16 cellular contexts compared by ENCODE assay signal in genomic region chr9:125850231-125850630, GRCh38.
DNase-seq lines count a peak whose midpoint lies in the region; ATAC-seq, FAIRE-seq and TF ChIP-seq lines count a peak whose summit lies in the region.
"Had no signal": no experiment of that assay in that cellular context is flagged by ENCODE, and none has a peak within 500 bp of the region (broad histone marks: within the 10 kb centered on the region; RNA-seq: fewer than 3 reads in every experiment).

No MANE protein-coding gene starts in this region.

- DNase-seq in HepG2 (ENCODE audit: low spot score) (no peak), right lobe of liver (no peak), NCI-H1694 treated with DMSO at 0.1 percent for 48 hours (lab: John Stamatoyannopoulos, UW) (peak; percentile 26), K562 (ENCODE audit: extremely low read depth in 1 of 4, low spot score in 3 of 4) (no peak), posterior vena cava (ENCODE audit: low spot score) (no peak)
- DNase-seq: BE2C; CD4-positive, alpha-beta memory T cell; GOT3; HCEC 1CT; HFFc6; KG1 had no signal

- H3K79me2 ChIP-seq in HepG2 (ENCODE audit: insufficient read depth, low read length) (no peaks in the 10 kb centered on the region), K562 (ENCODE audit: control insufficient read depth, insufficient read depth, low read length) (no peaks in the 10 kb centered on the region)

- H3K36me3 ChIP-seq in HepG2 (replicated peaks in 1 of 2; ENCODE audit: control insufficient read depth in 1 of 2, insufficient read depth in 2 of 2, low read length in 2 of 2) (no peaks in the 10 kb centered on the region), right lobe of liver (no peaks in the 10 kb centered on the region), K562 (ENCODE audit: control insufficient read depth, insufficient read depth, low read length) (no peaks in the 10 kb centered on the region)
- H3K36me3 ChIP-seq: BE2C had no signal

- POLR2A ChIA-PET in HepG2 (lab: Yijun Ruan, JAX) = no interaction called here
- POLR2A ChIA-PET in K562 (lab: Yijun Ruan, JAX) = no interaction called here

- H2AFZ ChIP-seq in HepG2 (ENCODE audit: low read length) (no peak overlapping the region), K562 (ENCODE audit: low read depth, low read length) (no peak overlapping the region)

- intact Hi-C loops in HepG2 (cut with micrococcal nuclease; ENCODE audit: unreplicated experiment) (no loop called here), right lobe of liver (cut with DNase I) (no loop called here), K562 (cut with micrococcal nuclease) (no loop called here), posterior vena cava (cut with DNase I) (no loop called here)

- H3K27ac ChIP-seq in HepG2 (ENCODE audit: extremely low read length, insufficient read depth, low read length) = no peak overlapping the region
- no peak overlapping the region for H3K27ac ChIP-seq in right lobe of liver
- no peak overlapping the region for H3K27ac ChIP-seq in K562 (ENCODE audit: extremely low read depth, low read depth, low read length)
- H3K27ac ChIP-seq: C4-2B, HL-60 had no signal

- TF ChIP-seq CTCF in HepG2 (CRISPR knock-in tag; IDR thresholded peaks at IDR 0.05) = no peak
- TF ChIP-seq CTCF in right lobe of liver (IDR thresholded peaks at IDR 0.05) = no peak
- no peak for TF ChIP-seq CTCF in K562 (IDR thresholded peaks at IDR 0.05 in 2 of 3, conservative IDR thresholded peaks at IDR 0.05 in 1 of 3; ENCODE audit: insufficient read depth in 2 of 3, low read depth in 1 of 3, low read length in 3 of 3)

- no peak overlapping the region for H3K9ac ChIP-seq in HepG2 (ENCODE audit: insufficient read depth, low read depth, low read length)
- H3K9ac ChIP-seq in K562 (ENCODE audit: insufficient read depth in 1 of 2, low read depth in 2 of 2, low read length in 2 of 2) = no peak overlapping the region

- CTCF ChIA-PET in HepG2 (lab: Yijun Ruan, JAX; ENCODE audit: low intra/inter-chr PET ratio, low total read pairs) (no interaction called here), K562 (lab: Yijun Ruan, JAX; ENCODE audit: low intra/inter-chr PET ratio) (no interaction called here)

- TF ChIP-seq RAD21 in HepG2 (CRISPR knock-in tag; IDR thresholded peaks at IDR 0.05) (no peak), K562 (CRISPR knock-in tag; conservative IDR thresholded peaks at IDR 0.05 in 1 of 2, IDR thresholded peaks at IDR 0.05 in 1 of 2) (no peak)

- H3K4me1 ChIP-seq in HepG2 (ENCODE audit: insufficient read depth, low read length) (peaks cover 44% of the 10 kb centered on the region), right lobe of liver (peaks cover 0 to 22% (median 3%) of the 10 kb centered on the region in 4 donors), K562 (replicated peaks in 1 of 2; ENCODE audit: control insufficient read depth in 2 of 2, insufficient read depth in 2 of 2, low read length in 2 of 2) (no peaks in the 10 kb centered on the region)

- BruUV-seq in HepG2 (replicated peaks; lab: Mats Ljungman, UMichigan) (no TSS peak), K562 (replicated peaks; lab: Mats Ljungman, UMichigan) (no TSS peak)

- H3K9me3 ChIP-seq in HepG2 (ENCODE audit: low read length) (no peaks in the 10 kb centered on the region), right lobe of liver (no peaks in the 10 kb centered on the region), K562 (replicated peaks; ENCODE audit: control insufficient read depth, insufficient read depth, low read depth, low read length) (no peaks in the 10 kb centered on the region)
- H3K9me3 ChIP-seq: BE2C had no signal

- H3K9me1 ChIP-seq in K562 (ENCODE audit: control insufficient read depth, insufficient read depth, low read length) = no peaks in the 10 kb centered on the region

- no peak overlapping the region; the same call in 1 of the 2 replicates for H3K4me2 ChIP-seq in HepG2 (ENCODE audit: low read depth, low read length)
- H3K4me2 ChIP-seq in K562 (ENCODE audit: insufficient read depth, low read length) = no peak overlapping the region

- TF ChIP-seq EP300 in HepG2 (IDR thresholded peaks at IDR 0.05; ENCODE audit: low read depth in 2 of 2, low read length in 2 of 2) (no peak), HepG2 (CRISPR knock-in tag; IDR thresholded peaks at IDR 0.05; ENCODE audit: borderline replicate concordance) (no peak), K562 (IDR thresholded peaks at IDR 0.05; ENCODE audit: low read length) (no peak)

- in situ Hi-C loops in HepG2 (cut with HindIII; ENCODE audit: extremely low pct_ligation_motif_present, low pct_unique_long_range_greater_than_20kb) (no loop called here), K562 (cut with MboI) (no loop called here)

- TF ChIP-seq POLR2A in HepG2 (IDR thresholded peaks at IDR 0.05; ENCODE audit: insufficient read depth in 1 of 2, low read depth in 2 of 2, low read length in 2 of 2) (no peak), right lobe of liver (IDR thresholded peaks at IDR 0.05) (no peak), K562 (conservative IDR thresholded peaks at IDR 0.05) (no peak)

- FAIRE-seq in HepG2 (lab: Jason Lieb, UNC) = no peak
- no peak for FAIRE-seq in K562 (lab: Jason Lieb, UNC)
- FAIRE-seq: GM12891 had no signal

- H3K27me3 ChIP-seq in HepG2 (ENCODE audit: control insufficient read depth in 1 of 2, insufficient read depth in 2 of 2, low read length in 2 of 2) = no peaks in the 10 kb centered on the region
- no peaks in the 10 kb centered on the region for H3K27me3 ChIP-seq in right lobe of liver
- H3K27me3 ChIP-seq in K562 (ENCODE audit: control insufficient read depth in 2 of 2, insufficient read depth in 2 of 2, low read length in 2 of 2) = no peaks in the 10 kb centered on the region; a peak in 1 of 5 replicates
- H3K27me3 ChIP-seq: BE2C had no signal

- WGBS in HepG2 (ENCODE audit: low lambda C conversion rate) = 64% methylated on average over 2 of the region's 2 CpGs
- 52% methylated on average over 2 of the region's 2 CpGs for WGBS in right lobe of liver (ENCODE audit: insufficient coverage, low coverage, low lambda C conversion rate, missing lambda C conversion rate)
- WGBS in K562 (ENCODE audit: insufficient coverage, low coverage, missing lambda C conversion rate) = 3% methylated on average over 2 of the region's 2 CpGs

- no peaks in the 10 kb centered on the region for H4K20me1 ChIP-seq in HepG2 (ENCODE audit: insufficient read depth, low read length)
- no peaks in the 10 kb centered on the region for H4K20me1 ChIP-seq in K562 (replicated peaks; ENCODE audit: control insufficient read depth, insufficient read depth, low read length)

- H3K4me3 ChIP-seq in HepG2 (replicated peaks in 1 of 3; ENCODE audit: insufficient read depth in 1 of 3, low read depth in 2 of 3, low read length in 3 of 3) = no peak overlapping the region
- no peak overlapping the region for H3K4me3 ChIP-seq in right lobe of liver
- H3K4me3 ChIP-seq in K562 = no peak overlapping the region

- ATAC-seq in HepG2 = no peak
- ATAC-seq in right lobe of liver = no peak
- ATAC-seq in K562 = no peak
- no peak for ATAC-seq in GM21423 (IDR thresholded peaks at IDR 0.05; ENCODE audit: unreplicated experiment)
- ATAC-seq in HG02642 (IDR thresholded peaks at IDR 0.05; ENCODE audit: poor library complexity, unreplicated experiment) = no peak

TF ChIP-seq in HepG2, 621 proteins besides CTCF, POLR2A, EP300 and RAD21:
- TF ChIP-seq MAFK (conservative IDR thresholded peaks at IDR 0.05 in 1 of 2, IDR thresholded peaks at IDR 0.05 in 1 of 2; ENCODE audit: low read length in 2 of 2) (peak; percentile 92 to 95), SSRP1 (CRISPR knock-in tag; IDR thresholded peaks at IDR 0.05) (no peak), NCOA1 (CRISPR knock-in tag; IDR thresholded peaks at IDR 0.05) (no peak), MAFF (IDR thresholded peaks at IDR 0.05; ENCODE audit: low read depth, low read length) (peak; percentile 92)
TF ChIP-seq in HepG2: peak in this region for 2.

TF ChIP-seq in K562, 482 proteins besides CTCF, POLR2A, EP300 and RAD21:
- TF ChIP-seq CBX1 (IDR thresholded peaks at IDR 0.05; ENCODE audit: low read depth) = no peak
- TF ChIP-seq C11orf30 (IDR thresholded peaks at IDR 0.05; ENCODE audit: low read depth) = peak; percentile 70
- TF ChIP-seq MAFG (tag; conservative IDR thresholded peaks at IDR 0.05) = peak; percentile 40
- TF ChIP-seq ZNF316 (IDR thresholded peaks at IDR 0.05) = peak; percentile 77
- TF ChIP-seq MAFF (IDR thresholded peaks at IDR 0.05; ENCODE audit: low read length) = peak; percentile 67
- peak; percentile 61 for TF ChIP-seq MAFK (IDR thresholded peaks at IDR 0.05; ENCODE audit: low read length)
- no peak for TF ChIP-seq THAP7 (CRISPR knock-in tag; IDR thresholded peaks at IDR 0.05)
TF ChIP-seq in K562: peak in this region for 5.

Comparison
In these comparisons a context has a peak if more than half of its experiments do, and no peak if none do; other contexts are left out.
1. Of the 241 proteins assayed by ChIP-seq in both HepG2 and K562: peak only in HepG2: none; only in K562: MAFG; in both: MAFF and MAFK; in neither: 238.